In genomic region chr19:8252922-8253589, GRCh38 we compare ENCODE assay signal across 8 cellular contexts. TPM values are rescaled to one million over a fixed set of nuclear protein-coding genes. Genes with fewer than 3 reads are reported as not detected.
DNase-seq lines count a peak whose midpoint lies in the region; ATAC-seq and TF ChIP-seq lines count a peak whose summit lies in the region.

No MANE protein-coding gene starts in this region.

- DNase-seq in AG09309 (ENCODE audit: low read depth) = peak; percentile 25
- peak; percentile 70 for DNase-seq in NCI-H460 (ENCODE audit: extremely low read depth, low read depth)
- peak; percentile 78 for DNase-seq in activated CD4-positive, alpha-beta T cell treated with anti-CD3 and anti-CD28 coated beads for 1 hour
- DNase-seq in caudate nucleus (lab: John Stamatoyannopoulos, UW) = peak in 58 of 61 donors; percentile 6 to 83 (median 58)
- peak; percentile 75 for DNase-seq in kidney tubule cell (ENCODE audit: low spot score)
- peak; percentile 87 to 88 for DNase-seq in stimulated activated CD4-positive, alpha-beta T cell treated with anti-CD3 and anti-CD28 coated beads, Interleukin-2, amount 100 ng/mL, for 48 hours

- no peak overlapping the region for H3K4me3 ChIP-seq in AG09309 (ENCODE audit: control insufficient read depth, low read depth, low read length)

- TF ChIP-seq CTCF in AG09309 (IDR thresholded peaks at IDR 0.05; ENCODE audit: control insufficient read depth, insufficient read depth, low read depth, low read length, missing control alignments) = peak; percentile 93

- ATAC-seq in GM21723 (IDR thresholded peaks at IDR 0.05; ENCODE audit: unreplicated experiment) (peak; percentile 43), GM21786 (IDR thresholded peaks at IDR 0.05; ENCODE audit: unreplicated experiment) (no peak)

- H3K27ac ChIP-seq in caudate nucleus (ENCODE audit: low read depth, low read length) = no peak overlapping the region

RNA-seq across cellular contexts. Expression of gene CERS4, which starts 43.9 kb away (rescaled TPM):
- 5.2 and 7.0 TPM in 2 replicates for total RNA-seq in NCI-H460 (2014; rRNA removed; shearing (Covaris generic))
- 8.6 and 9.1 TPM in 2 replicates for polyA plus RNA-seq in NCI-H460 (2014; cell fraction: nucleus; rRNA removed)

RNA-seq across cellular contexts. Expression of gene CD320, which starts 55.1 kb away (rescaled TPM):
- total RNA-seq in NCI-H460 (2014; rRNA removed; shearing (Covaris generic)) = 88.0 and 112 TPM in 2 replicates
- polyA plus RNA-seq in NCI-H460 (2014; cell fraction: nucleus; rRNA removed) = 275 and 315 TPM in 2 replicates

Comparison
In these comparisons a context has a peak if more than half of its experiments do, and no peak if none do; other contexts are left out.
1. DNase-seq: peak in every context shown above with its lines; median percentile 88 in stimulated activated CD4-positive, alpha-beta T cell treated with anti-CD3 and anti-CD28 coated beads, Interleukin-2, amount 100 ng/mL, for 48 hours; 78 in activated CD4-positive, alpha-beta T cell treated with anti-CD3 and anti-CD28 coated beads for 1 hour; 75 in kidney tubule cell; 70 in NCI-H460; 58 in caudate nucleus; 25 in AG09309.